1 cellular context compared by ENCODE assay signal in the genomic region with DNA sequence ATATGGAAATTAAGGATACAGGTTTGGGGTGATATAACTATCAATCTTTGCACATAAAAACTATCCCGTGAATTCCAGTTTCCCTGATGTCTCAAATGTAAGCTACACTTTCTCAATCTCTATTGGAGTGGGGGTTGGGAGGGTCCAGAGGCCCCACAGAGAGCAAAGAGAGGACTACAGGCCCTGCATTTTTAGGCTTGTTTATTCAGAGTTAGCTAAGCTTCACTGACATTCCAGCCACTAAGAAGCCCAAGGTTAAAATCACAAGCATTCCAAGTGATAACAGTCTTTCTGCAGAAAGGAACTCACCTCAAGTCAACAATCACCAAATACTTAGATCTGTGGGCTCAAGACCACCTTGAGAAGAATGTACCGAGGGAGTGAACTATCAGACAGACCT.
TF ChIP-seq lines count a peak whose summit lies in the region.

No MANE protein-coding gene starts in this region.

TF ChIP-seq in HepG2, 621 proteins besides CTCF, POLR2A, EP300 and RAD21 (continued from another document and continues in another):
- TF ChIP-seq SRSF1 (optimal IDR thresholded peaks at IDR 0.05; ENCODE audit: low read depth, low read length) (no peak), ZNF382 (CRISPR knock-in tag; IDR thresholded peaks at IDR 0.05; ENCODE audit: borderline replicate concordance) (no peak), TRIM24 (CRISPR knock-in tag; IDR thresholded peaks at IDR 0.05) (no peak), ZNF816 (CRISPR knock-in tag; IDR thresholded peaks at IDR 0.05; ENCODE audit: borderline replicate concordance) (no peak), ONECUT2 (CRISPR knock-in tag; IDR thresholded peaks at IDR 0.05) (0 out of 2 replicates have a peak, but pooled peaks have one; percentile 43), ZFYVE20 (CRISPR knock-in tag; IDR thresholded peaks at IDR 0.05; ENCODE audit: borderline replicate concordance, low read depth) (no peak), ZNF12 (CRISPR knock-in tag; IDR thresholded peaks at IDR 0.05) (no peak), PHF5A (CRISPR knock-in tag; IDR thresholded peaks at IDR 0.05; ENCODE audit: low read depth, unreplicated experiment) (no peak), HNRNPK (IDR thresholded peaks at IDR 0.05; ENCODE audit: low read depth, low read length, poor library complexity, severe bottlenecking) (no peak), RFX3 (CRISPR knock-in tag; IDR thresholded peaks at IDR 0.05) (no peak), SMARCC2 (IDR thresholded peaks at IDR 0.05) (no peak), ZNF564 (CRISPR knock-in tag; IDR thresholded peaks at IDR 0.05) (no peak), GTF3A (CRISPR knock-in tag; conservative IDR thresholded peaks at IDR 0.05) (no peak), ZNF256 (CRISPR knock-in tag; conservative IDR thresholded peaks at IDR 0.05) (no peak), TCF7 (IDR thresholded peaks at IDR 0.05; ENCODE audit: low read depth) (peak; percentile 75), AGO1 (IDR thresholded peaks at IDR 0.05; ENCODE audit: low read depth, low read length, poor library complexity, severe bottlenecking) (no peak), SALL1 (CRISPR knock-in tag; IDR thresholded peaks at IDR 0.05) (peak; percentile 63; the same call in 1 of the 2 replicates), MAF1 (CRISPR knock-in tag; IDR thresholded peaks at IDR 0.05; ENCODE audit: borderline replicate concordance) (no peak), ZNF160 (CRISPR knock-in tag; IDR thresholded peaks at IDR 0.05) (no peak), SOX5 (CRISPR knock-in tag; IDR thresholded peaks at IDR 0.05; ENCODE audit: borderline replicate concordance) (peak; percentile 65), RXRB (CRISPR knock-in tag; IDR thresholded peaks at IDR 0.05; ENCODE audit: borderline replicate concordance) (peak; percentile 49; the same call in 1 of the 2 replicates), PAWR (CRISPR knock-in tag; IDR thresholded peaks at IDR 0.05; ENCODE audit: borderline replicate concordance) (no peak), AHR (CRISPR knock-in tag; IDR thresholded peaks at IDR 0.05) (no peak; the same call in 1 of the 2 replicates), TP53 (CRISPR knock-in tag; conservative IDR thresholded peaks at IDR 0.05) (no peak), KMT2B (CRISPR knock-in tag; IDR thresholded peaks at IDR 0.05) (0 out of 2 replicates have a peak, but pooled peaks have one; percentile 21), ATF7-NPFF (CRISPR knock-in tag; IDR thresholded peaks at IDR 0.05; ENCODE audit: low read depth) (no peak), HNRNPLL (IDR thresholded peaks at IDR 0.05; ENCODE audit: low read depth, low read length, poor library complexity, severe bottlenecking) (no peak)
- TF ChIP-seq, protein P1, sequence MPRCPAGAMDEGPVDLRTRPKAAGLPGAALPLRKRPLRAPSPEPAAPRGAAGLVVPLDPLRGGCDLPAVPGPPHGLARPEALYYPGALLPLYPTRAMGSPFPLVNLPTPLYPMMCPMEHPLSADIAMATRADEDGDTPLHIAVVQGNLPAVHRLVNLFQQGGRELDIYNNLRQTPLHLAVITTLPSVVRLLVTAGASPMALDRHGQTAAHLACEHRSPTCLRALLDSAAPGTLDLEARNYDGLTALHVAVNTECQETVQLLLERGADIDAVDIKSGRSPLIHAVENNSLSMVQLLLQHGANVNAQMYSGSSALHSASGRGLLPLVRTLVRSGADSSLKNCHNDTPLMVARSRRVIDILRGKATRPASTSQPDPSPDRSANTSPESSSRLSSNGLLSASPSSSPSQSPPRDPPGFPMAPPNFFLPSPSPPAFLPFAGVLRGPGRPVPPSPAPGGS (CRISPR knock-in tag; IDR thresholded peaks at IDR 0.05) = no peak
- TF ChIP-seq, protein P2, sequence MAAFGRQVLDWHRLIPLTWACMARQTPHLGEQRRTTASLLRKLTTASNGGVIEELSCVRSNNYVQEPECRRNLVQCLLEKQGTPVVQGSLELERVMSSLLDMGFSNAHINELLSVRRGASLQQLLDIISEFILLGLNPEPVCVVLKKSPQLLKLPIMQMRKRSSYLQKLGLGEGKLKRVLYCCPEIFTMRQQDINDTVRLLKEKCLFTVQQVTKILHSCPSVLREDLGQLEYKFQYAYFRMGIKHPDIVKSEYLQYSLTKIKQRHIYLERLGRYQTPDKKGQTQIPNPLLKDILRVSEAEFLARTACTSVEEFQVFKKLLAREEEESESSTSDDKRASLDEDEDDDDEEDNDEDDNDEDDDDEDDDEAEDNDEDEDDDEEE (CRISPR knock-in tag; IDR thresholded peaks at IDR 0.05) = no peak
- TF ChIP-seq, protein P3, sequence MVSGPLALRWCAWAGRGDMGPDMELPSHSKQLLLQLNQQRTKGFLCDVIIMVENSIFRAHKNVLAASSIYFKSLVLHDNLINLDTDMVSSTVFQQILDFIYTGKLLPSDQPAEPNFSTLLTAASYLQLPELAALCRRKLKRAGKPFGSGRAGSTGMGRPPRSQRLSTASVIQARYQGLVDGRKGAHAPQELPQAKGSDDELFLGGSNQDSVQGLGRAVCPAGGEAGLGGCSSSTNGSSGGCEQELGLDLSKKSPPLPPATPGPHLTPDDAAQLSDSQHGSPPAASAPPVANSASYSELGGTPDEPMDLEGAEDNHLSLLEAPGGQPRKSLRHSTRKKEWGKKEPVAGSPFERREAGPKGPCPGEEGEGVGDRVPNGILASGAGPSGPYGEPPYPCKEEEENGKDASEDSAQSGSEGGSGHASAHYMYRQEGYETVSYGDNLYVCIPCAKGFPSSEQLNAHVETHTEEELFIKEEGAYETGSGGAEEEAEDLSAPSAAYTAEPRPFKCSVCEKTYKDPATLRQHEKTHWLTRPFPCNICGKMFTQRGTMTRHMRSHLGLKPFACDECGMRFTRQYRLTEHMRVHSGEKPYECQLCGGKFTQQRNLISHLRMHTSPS (CRISPR knock-in tag; IDR thresholded peaks at IDR 0.05; ENCODE audit: low read depth) = no peak
- TF ChIP-seq, protein P4, sequence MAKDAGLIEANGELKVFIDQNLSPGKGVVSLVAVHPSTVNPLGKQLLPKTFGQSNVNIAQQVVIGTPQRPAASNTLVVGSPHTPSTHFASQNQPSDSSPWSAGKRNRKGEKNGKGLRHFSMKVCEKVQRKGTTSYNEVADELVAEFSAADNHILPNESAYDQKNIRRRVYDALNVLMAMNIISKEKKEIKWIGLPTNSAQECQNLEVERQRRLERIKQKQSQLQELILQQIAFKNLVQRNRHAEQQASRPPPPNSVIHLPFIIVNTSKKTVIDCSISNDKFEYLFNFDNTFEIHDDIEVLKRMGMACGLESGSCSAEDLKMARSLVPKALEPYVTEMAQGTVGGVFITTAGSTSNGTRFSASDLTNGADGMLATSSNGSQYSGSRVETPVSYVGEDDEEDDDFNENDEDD (CRISPR knock-in tag; IDR thresholded peaks at IDR 0.05; ENCODE audit: borderline replicate concordance) = no peak
- TF ChIP-seq, protein P5, sequence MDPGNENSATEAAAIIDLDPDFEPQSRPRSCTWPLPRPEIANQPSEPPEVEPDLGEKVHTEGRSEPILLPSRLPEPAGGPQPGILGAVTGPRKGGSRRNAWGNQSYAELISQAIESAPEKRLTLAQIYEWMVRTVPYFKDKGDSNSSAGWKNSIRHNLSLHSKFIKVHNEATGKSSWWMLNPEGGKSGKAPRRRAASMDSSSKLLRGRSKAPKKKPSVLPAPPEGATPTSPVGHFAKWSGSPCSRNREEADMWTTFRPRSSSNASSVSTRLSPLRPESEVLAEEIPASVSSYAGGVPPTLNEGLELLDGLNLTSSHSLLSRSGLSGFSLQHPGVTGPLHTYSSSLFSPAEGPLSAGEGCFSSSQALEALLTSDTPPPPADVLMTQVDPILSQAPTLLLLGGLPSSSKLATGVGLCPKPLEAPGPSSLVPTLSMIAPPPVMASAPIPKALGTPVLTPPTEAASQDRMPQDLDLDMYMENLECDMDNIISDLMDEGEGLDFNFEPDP (CRISPR knock-in tag; conservative IDR thresholded peaks at IDR 0.05) = no peak
- TF ChIP-seq, protein P6, sequence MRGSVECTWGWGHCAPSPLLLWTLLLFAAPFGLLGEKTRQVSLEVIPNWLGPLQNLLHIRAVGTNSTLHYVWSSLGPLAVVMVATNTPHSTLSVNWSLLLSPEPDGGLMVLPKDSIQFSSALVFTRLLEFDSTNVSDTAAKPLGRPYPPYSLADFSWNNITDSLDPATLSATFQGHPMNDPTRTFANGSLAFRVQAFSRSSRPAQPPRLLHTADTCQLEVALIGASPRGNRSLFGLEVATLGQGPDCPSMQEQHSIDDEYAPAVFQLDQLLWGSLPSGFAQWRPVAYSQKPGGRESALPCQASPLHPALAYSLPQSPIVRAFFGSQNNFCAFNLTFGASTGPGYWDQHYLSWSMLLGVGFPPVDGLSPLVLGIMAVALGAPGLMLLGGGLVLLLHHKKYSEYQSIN (CRISPR knock-in tag; IDR thresholded peaks at IDR 0.05; ENCODE audit: borderline replicate concordance) = no peak
- TF ChIP-seq, protein P7, sequence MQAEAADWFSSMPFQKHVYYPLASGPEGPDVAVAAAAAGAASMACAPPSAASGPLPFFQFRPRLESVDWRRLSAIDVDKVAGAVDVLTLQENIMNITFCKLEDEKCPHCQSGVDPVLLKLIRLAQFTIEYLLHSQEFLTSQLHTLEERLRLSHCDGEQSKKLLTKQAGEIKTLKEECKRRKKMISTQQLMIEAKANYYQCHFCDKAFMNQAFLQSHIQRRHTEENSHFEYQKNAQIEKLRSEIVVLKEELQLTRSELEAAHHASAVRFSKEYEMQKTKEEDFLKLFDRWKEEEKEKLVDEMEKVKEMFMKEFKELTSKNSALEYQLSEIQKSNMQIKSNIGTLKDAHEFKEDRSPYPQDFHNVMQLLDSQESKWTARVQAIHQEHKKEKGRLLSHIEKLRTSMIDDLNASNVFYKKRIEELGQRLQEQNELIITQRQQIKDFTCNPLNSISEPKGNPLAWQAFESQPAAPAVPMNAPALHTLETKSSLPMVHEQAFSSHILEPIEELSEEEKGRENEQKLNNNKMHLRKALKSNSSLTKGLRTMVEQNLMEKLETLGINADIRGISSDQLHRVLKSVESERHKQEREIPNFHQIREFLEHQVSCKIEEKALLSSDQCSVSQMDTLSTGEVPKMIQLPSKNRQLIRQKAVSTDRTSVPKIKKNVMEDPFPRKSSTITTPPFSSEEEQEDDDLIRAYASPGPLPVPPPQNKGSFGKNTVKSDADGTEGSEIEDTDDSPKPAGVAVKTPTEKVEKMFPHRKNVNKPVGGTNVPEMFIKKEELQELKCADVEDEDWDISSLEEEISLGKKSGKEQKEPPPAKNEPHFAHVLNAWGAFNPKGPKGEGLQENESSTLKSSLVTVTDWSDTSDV (CRISPR knock-in tag; IDR thresholded peaks at IDR 0.05) = no peak
- TF ChIP-seq, protein P8, sequence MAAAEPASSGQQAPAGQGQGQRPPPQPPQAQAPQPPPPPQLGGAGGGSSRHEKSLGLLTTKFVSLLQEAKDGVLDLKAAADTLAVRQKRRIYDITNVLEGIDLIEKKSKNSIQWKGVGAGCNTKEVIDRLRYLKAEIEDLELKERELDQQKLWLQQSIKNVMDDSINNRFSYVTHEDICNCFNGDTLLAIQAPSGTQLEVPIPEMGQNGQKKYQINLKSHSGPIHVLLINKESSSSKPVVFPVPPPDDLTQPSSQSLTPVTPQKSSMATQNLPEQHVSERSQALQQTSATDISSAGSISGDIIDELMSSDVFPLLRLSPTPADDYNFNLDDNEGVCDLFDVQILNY (CRISPR knock-in tag; conservative IDR thresholded peaks at IDR 0.05) = no peak
- TF ChIP-seq, protein P9, sequence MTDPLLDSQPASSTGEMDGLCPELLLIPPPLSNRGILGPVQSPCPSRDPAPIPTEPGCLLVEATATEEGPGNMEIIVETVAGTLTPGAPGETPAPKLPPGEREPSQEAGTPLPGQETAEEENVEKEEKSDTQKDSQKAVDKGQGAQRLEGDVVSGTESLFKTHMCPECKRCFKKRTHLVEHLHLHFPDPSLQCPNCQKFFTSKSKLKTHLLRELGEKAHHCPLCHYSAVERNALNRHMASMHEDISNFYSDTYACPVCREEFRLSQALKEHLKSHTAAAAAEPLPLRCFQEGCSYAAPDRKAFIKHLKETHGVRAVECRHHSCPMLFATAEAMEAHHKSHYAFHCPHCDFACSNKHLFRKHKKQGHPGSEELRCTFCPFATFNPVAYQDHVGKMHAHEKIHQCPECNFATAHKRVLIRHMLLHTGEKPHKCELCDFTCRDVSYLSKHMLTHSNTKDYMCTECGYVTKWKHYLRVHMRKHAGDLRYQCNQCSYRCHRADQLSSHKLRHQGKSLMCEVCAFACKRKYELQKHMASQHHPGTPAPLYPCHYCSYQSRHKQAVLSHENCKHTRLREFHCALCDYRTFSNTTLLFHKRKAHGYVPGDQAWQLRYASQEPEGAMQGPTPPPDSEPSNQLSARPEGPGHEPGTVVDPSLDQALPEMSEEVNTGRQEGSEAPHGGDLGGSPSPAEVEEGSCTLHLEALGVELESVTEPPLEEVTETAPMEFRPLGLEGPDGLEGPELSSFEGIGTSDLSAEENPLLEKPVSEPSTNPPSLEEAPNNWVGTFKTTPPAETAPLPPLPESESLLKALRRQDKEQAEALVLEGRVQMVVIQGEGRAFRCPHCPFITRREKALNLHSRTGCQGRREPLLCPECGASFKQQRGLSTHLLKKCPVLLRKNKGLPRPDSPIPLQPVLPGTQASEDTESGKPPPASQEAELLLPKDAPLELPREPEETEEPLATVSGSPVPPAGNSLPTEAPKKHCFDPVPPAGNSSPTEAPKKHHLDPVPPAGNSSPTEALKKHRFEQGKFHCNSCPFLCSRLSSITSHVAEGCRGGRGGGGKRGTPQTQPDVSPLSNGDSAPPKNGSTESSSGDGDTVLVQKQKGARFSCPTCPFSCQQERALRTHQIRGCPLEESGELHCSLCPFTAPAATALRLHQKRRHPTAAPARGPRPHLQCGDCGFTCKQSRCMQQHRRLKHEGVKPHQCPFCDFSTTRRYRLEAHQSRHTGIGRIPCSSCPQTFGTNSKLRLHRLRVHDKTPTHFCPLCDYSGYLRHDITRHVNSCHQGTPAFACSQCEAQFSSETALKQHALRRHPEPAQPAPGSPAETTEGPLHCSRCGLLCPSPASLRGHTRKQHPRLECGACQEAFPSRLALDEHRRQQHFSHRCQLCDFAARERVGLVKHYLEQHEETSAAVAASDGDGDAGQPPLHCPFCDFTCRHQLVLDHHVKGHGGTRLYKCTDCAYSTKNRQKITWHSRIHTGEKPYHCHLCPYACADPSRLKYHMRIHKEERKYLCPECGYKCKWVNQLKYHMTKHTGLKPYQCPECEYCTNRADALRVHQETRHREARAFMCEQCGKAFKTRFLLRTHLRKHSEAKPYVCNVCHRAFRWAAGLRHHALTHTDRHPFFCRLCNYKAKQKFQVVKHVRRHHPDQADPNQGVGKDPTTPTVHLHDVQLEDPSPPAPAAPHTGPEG (CRISPR knock-in tag; IDR thresholded peaks at IDR 0.05) = peak; percentile 20; the same call in 1 of the 2 replicates
- TF ChIP-seq, protein P10, sequence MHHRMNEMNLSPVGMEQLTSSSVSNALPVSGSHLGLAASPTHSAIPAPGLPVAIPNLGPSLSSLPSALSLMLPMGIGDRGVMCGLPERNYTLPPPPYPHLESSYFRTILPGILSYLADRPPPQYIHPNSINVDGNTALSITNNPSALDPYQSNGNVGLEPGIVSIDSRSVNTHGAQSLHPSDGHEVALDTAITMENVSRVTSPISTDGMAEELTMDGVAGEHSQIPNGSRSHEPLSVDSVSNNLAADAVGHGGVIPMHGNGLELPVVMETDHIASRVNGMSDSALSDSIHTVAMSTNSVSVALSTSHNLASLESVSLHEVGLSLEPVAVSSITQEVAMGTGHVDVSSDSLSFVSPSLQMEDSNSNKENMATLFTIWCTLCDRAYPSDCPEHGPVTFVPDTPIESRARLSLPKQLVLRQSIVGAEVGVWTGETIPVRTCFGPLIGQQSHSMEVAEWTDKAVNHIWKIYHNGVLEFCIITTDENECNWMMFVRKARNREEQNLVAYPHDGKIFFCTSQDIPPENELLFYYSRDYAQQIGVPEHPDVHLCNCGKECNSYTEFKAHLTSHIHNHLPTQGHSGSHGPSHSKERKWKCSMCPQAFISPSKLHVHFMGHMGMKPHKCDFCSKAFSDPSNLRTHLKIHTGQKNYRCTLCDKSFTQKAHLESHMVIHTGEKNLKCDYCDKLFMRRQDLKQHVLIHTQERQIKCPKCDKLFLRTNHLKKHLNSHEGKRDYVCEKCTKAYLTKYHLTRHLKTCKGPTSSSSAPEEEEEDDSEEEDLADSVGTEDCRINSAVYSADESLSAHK (CRISPR knock-in tag; IDR thresholded peaks at IDR 0.05; ENCODE audit: borderline replicate concordance) = no peak
